ENCODE assay signal across 1 cellular context in genomic region chr2:223107825-223108224, GRCh38.
TF ChIP-seq lines count a peak whose summit lies in the region.

No MANE protein-coding gene starts in this region.

TF ChIP-seq in SK-N-SH, 30 proteins besides CTCF, POLR2A, EP300 and RAD21 (continued from another document):
- TF ChIP-seq REST (IDR thresholded peaks at IDR 0.05; ENCODE audit: low read depth, low read length) (no peak), ELF1 (IDR thresholded peaks at IDR 0.05) (no peak), SMC3 (IDR thresholded peaks at IDR 0.05; ENCODE audit: low read depth, low read length) (no peak), RCOR1 (IDR thresholded peaks at IDR 0.05; ENCODE audit: low read length) (no peak), PBX3 (IDR thresholded peaks at IDR 0.05) (no peak), ZBTB33 (IDR thresholded peaks at IDR 0.05; ENCODE audit: borderline replicate concordance, low read depth) (no peak), USF1 (IDR thresholded peaks at IDR 0.05; ENCODE audit: borderline replicate concordance, low read depth) (no peak), MAX (IDR thresholded peaks at IDR 0.05; ENCODE audit: low read depth) (no peak), RFX5 (IDR thresholded peaks at IDR 0.05; ENCODE audit: low read length) (no peak), CHD2 (IDR thresholded peaks at IDR 0.05; ENCODE audit: low read length, partially characterized antibody) (no peak), MXI1 (IDR thresholded peaks at IDR 0.05; ENCODE audit: low read depth, low read length) (no peak)
